1 cellular context compared by ENCODE assay signal in the genomic region with DNA sequence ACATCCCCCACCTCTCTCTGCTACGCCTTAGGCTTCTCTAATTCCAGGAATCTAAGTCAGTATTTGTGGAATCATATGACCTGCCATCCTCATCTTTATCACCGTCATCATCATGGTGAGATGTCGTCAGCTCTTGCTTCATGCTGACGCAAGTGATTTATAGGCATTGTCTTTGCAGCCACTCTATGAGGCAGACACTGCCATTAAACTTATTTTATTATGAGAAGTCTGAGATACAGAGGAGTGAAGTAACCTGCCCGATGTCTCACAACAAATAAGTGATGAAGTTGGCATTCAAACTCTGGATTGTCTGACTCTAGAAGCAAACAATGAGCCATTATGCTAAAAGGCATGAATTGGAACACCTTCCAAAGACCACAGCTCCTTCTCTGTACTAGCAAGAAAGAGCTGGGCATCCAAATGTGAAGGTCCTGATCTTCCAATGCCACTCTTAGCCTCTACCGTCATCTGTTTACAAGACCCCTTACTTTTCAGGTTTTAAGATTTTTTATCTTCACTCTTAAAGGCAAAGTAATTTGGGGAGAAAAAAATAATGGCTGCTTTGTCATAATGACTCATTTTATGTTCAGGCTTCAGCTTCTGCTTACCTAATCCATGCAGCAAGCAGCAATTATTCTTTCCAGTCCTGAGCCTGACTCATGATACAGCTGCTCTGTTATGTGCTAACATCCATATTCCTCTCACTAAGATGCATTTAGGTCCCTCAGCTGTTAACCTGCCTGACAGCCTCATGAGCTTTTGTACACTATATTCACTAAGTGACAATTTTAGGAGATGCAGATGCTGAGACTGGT.
TF ChIP-seq lines count a peak whose summit lies in the region.

No MANE protein-coding gene starts in this region.

TF ChIP-seq in HEK293, 187 proteins besides CTCF, POLR2A, EP300 and RAD21 (continued from another document and continues in another):
- TF ChIP-seq ZSCAN30 (tag by site-specific recombination; IDR thresholded peaks at IDR 0.05) = no peak
- TF ChIP-seq ZNF830 (tag by site-specific recombination; IDR thresholded peaks at IDR 0.05; ENCODE audit: low read depth) = no peak
- peak; percentile 11; the same call in 1 of the 2 replicates for TF ChIP-seq ZBTB48 (tag by site-specific recombination; IDR thresholded peaks at IDR 0.05)
- TF ChIP-seq EGR2 (tag by site-specific recombination; IDR thresholded peaks at IDR 0.05; ENCODE audit: low read depth) = no peak
- no peak; the same call in 1 of the 2 replicates for TF ChIP-seq KLF16 (tag by site-specific recombination; IDR thresholded peaks at IDR 0.05)
- TF ChIP-seq, protein P1, sequence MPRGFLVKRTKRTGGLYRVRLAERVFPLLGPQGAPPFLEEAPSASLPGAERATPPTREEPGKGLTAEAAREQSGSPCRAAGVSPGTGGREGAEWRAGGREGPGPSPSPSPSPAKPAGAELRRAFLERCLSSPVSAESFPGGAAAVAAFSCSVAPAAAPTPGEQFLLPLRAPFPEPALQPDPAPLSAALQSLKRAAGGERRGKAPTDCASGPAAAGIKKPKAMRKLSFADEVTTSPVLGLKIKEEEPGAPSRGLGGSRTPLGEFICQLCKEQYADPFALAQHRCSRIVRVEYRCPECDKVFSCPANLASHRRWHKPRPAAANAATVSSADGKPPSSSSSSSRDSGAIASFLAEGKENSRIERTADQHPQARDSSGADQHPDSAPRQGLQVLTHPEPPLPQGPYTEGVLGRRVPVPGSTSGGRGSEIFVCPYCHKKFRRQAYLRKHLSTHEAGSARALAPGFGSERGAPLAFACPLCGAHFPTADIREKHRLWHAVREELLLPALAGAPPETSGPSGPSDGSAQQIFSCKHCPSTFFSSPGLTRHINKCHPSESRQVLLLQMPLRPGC (tag by site-specific recombination; IDR thresholded peaks at IDR 0.05) = peak; percentile 97
- peak; percentile 79 for TF ChIP-seq OVOL3 (tag by site-specific recombination; IDR thresholded peaks at IDR 0.05)
- TF ChIP-seq, protein P2, sequence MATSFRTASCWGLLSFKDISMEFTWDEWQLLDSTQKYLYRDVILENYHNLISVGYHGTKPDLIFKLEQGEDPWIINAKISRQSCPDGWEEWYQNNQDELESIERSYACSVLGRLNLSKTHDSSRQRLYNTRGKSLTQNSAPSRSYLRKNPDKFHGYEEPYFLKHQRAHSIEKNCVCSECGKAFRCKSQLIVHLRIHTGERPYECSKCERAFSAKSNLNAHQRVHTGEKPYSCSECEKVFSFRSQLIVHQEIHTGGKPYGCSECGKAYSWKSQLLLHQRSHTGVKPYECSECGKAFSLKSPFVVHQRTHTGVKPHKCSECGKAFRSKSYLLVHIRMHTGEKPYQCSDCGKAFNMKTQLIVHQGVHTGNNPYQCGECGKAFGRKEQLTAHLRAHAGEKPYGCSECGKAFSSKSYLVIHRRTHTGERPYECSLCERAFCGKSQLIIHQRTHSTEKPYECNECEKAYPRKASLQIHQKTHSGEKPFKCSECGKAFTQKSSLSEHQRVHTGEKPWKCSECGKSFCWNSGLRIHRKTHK (tag by site-specific recombination; IDR thresholded peaks at IDR 0.05) = no peak
- TF ChIP-seq ZNF10 (tag by site-specific recombination; IDR thresholded peaks at IDR 0.05) = peak; percentile 56; the same call in 1 of the 2 replicates
- 0 out of 2 replicates have a peak, but pooled peaks have one; percentile 4 for TF ChIP-seq ZNF596 (tag by site-specific recombination; IDR thresholded peaks at IDR 0.05)
- TF ChIP-seq, protein P3, sequence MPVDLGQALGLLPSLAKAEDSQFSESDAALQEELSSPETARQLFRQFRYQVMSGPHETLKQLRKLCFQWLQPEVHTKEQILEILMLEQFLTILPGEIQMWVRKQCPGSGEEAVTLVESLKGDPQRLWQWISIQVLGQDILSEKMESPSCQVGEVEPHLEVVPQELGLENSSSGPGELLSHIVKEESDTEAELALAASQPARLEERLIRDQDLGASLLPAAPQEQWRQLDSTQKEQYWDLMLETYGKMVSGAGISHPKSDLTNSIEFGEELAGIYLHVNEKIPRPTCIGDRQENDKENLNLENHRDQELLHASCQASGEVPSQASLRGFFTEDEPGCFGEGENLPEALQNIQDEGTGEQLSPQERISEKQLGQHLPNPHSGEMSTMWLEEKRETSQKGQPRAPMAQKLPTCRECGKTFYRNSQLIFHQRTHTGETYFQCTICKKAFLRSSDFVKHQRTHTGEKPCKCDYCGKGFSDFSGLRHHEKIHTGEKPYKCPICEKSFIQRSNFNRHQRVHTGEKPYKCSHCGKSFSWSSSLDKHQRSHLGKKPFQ (tag by site-specific recombination; IDR thresholded peaks at IDR 0.05) = no peak
- peak; percentile 85; the same call in 1 of the 2 replicates for TF ChIP-seq ZXDB (tag by site-specific recombination; IDR thresholded peaks at IDR 0.05)
- peak; percentile 77 for TF ChIP-seq SP3 (tag by site-specific recombination; IDR thresholded peaks at IDR 0.05)
- no peak for TF ChIP-seq ZNF202 (tag by site-specific recombination; IDR thresholded peaks at IDR 0.05; ENCODE audit: borderline replicate concordance)
- TF ChIP-seq ZNF501 (tag by site-specific recombination; IDR thresholded peaks at IDR 0.05) = peak; percentile 12; the same call in 1 of the 2 replicates
- TF ChIP-seq ZNF664 (tag by site-specific recombination; IDR thresholded peaks at IDR 0.05) = no peak
- no peak for TF ChIP-seq ZNF423 (tag by site-specific recombination; IDR thresholded peaks at IDR 0.05)
- no peak for TF ChIP-seq ZBTB7A (tag by site-specific recombination; IDR thresholded peaks at IDR 0.05; ENCODE audit: low read depth)
- TF ChIP-seq, protein P4, sequence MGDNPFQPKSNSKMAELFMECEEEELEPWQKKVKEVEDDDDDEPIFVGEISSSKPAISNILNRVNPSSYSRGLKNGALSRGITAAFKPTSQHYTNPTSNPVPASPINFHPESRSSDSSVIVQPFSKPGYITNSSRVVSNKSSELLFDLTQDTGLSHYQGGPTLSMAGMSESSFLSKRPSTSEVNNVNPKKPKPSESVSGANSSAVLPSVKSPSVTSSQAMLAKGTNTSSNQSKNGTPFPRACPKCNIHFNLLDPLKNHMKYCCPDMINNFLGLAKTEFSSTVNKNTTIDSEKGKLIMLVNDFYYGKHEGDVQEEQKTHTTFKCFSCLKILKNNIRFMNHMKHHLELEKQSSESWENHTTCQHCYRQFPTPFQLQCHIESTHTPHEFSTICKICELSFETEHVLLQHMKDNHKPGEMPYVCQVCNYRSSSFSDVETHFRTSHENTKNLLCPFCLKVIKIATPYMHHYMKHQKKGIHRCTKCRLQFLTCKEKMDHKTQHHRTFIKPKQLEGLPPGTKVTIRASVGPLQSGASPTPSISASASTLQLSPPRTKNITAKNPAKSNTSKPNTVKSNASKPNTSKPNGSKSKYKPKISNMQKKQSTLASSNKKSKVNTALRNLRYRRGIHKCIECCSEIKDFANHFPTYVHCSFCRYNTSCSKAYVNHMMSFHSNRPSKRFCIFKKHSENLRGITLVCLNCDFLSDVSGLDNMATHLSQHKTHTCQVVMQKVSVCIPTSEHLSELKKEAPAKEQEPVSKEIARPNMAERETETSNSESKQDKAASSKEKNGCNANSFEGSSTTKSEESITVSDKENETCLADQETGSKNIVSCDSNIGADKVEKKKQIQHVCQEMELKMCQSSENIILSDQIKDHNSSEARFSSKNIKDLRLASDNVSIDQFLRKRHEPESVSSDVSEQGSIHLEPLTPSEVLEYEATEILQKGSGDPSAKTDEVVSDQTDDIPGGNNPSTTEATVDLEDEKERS (tag by site-specific recombination; IDR thresholded peaks at IDR 0.05) = no peak
- peak; percentile 79 for TF ChIP-seq ZNF558 (tag by site-specific recombination; IDR thresholded peaks at IDR 0.05)
- no peak for TF ChIP-seq ZNF311 (tag by site-specific recombination; IDR thresholded peaks at IDR 0.05; ENCODE audit: borderline replicate concordance)
- TF ChIP-seq ZNF792 (tag by site-specific recombination; IDR thresholded peaks at IDR 0.05) = no peak; the same call in 1 of the 2 replicates
- peak; percentile 75 for TF ChIP-seq ZNF660 (tag by site-specific recombination; IDR thresholded peaks at IDR 0.05)
- TF ChIP-seq ZFP3 (tag by site-specific recombination; IDR thresholded peaks at IDR 0.05; ENCODE audit: low read depth) = no peak
- no peak for TF ChIP-seq ZNF510 (tag by site-specific recombination; IDR thresholded peaks at IDR 0.05; ENCODE audit: insufficient replicate concordance)
- TF ChIP-seq ZNF768 (tag by site-specific recombination; IDR thresholded peaks at IDR 0.05) = no peak
- peak; percentile 95 for TF ChIP-seq IKZF3 (tag by site-specific recombination; IDR thresholded peaks at IDR 0.05)
- TF ChIP-seq ZNF341 (tag by site-specific recombination; IDR thresholded peaks at IDR 0.05; ENCODE audit: low read depth) = no peak
- peak; percentile 60 for TF ChIP-seq OSR2 (tag by site-specific recombination; IDR thresholded peaks at IDR 0.05)
- TF ChIP-seq, protein P5, sequence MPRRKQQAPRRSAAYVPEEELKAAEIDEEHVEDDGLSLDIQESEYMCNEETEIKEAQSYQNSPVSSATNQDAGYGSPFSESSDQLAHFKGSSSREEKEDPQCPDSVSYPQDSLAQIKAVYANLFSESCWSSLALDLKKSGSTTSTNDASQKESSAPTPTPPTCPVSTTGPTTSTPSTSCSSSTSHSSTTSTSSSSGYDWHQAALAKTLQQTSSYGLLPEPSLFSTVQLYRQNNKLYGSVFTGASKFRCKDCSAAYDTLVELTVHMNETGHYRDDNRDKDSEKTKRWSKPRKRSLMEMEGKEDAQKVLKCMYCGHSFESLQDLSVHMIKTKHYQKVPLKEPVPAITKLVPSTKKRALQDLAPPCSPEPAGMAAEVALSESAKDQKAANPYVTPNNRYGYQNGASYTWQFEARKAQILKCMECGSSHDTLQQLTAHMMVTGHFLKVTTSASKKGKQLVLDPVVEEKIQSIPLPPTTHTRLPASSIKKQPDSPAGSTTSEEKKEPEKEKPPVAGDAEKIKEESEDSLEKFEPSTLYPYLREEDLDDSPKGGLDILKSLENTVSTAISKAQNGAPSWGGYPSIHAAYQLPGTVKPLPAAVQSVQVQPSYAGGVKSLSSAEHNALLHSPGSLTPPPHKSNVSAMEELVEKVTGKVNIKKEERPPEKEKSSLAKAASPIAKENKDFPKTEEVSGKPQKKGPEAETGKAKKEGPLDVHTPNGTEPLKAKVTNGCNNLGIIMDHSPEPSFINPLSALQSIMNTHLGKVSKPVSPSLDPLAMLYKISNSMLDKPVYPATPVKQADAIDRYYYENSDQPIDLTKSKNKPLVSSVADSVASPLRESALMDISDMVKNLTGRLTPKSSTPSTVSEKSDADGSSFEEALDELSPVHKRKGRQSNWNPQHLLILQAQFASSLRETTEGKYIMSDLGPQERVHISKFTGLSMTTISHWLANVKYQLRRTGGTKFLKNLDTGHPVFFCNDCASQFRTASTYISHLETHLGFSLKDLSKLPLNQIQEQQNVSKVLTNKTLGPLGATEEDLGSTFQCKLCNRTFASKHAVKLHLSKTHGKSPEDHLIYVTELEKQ (tag by site-specific recombination; IDR thresholded peaks at IDR 0.05; ENCODE audit: borderline replicate concordance) = peak; percentile 99
- peak; percentile 94 for TF ChIP-seq SP7 (tag by site-specific recombination; IDR thresholded peaks at IDR 0.05)
- TF ChIP-seq, protein P6, sequence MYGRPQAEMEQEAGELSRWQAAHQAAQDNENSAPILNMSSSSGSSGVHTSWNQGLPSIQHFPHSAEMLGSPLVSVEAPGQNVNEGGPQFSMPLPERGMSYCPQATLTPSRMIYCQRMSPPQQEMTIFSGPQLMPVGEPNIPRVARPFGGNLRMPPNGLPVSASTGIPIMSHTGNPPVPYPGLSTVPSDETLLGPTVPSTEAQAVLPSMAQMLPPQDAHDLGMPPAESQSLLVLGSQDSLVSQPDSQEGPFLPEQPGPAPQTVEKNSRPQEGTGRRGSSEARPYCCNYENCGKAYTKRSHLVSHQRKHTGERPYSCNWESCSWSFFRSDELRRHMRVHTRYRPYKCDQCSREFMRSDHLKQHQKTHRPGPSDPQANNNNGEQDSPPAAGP (tag by site-specific recombination; IDR thresholded peaks at IDR 0.05) = peak; percentile 98
- TF ChIP-seq SALL2 (tag by site-specific recombination; IDR thresholded peaks at IDR 0.05; ENCODE audit: borderline replicate concordance) = no peak
- peak; percentile 73 for TF ChIP-seq ZNF391 (tag by site-specific recombination; IDR thresholded peaks at IDR 0.05; ENCODE audit: borderline replicate concordance, low read depth)
- TF ChIP-seq ZNF623 (tag by site-specific recombination; IDR thresholded peaks at IDR 0.05) = no peak; the same call in 1 of the 2 replicates
- TF ChIP-seq ZNF211 (tag by site-specific recombination; IDR thresholded peaks at IDR 0.05; ENCODE audit: low read depth) = no peak
- TF ChIP-seq GLIS1 (tag by site-specific recombination; IDR thresholded peaks at IDR 0.05) = no peak
- TF ChIP-seq ZNF335 (tag by site-specific recombination; conservative IDR thresholded peaks at IDR 0.05) = peak; percentile 92
- peak; percentile 82; the same call in 1 of the 2 replicates for TF ChIP-seq BCL11A (tag by site-specific recombination; IDR thresholded peaks at IDR 0.05; ENCODE audit: low read depth)
- TF ChIP-seq, protein P7, sequence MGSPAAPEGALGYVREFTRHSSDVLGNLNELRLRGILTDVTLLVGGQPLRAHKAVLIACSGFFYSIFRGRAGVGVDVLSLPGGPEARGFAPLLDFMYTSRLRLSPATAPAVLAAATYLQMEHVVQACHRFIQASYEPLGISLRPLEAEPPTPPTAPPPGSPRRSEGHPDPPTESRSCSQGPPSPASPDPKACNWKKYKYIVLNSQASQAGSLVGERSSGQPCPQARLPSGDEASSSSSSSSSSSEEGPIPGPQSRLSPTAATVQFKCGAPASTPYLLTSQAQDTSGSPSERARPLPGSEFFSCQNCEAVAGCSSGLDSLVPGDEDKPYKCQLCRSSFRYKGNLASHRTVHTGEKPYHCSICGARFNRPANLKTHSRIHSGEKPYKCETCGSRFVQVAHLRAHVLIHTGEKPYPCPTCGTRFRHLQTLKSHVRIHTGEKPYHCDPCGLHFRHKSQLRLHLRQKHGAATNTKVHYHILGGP (tag by site-specific recombination; IDR thresholded peaks at IDR 0.05) = peak; percentile 86
- TF ChIP-seq ZNF394 (tag by site-specific recombination; IDR thresholded peaks at IDR 0.05; ENCODE audit: borderline replicate concordance) = peak; percentile 73
- TF ChIP-seq WT1 (tag by site-specific recombination; IDR thresholded peaks at IDR 0.05) = peak; percentile 82
- peak; percentile 74; the same call in 1 of the 2 replicates for TF ChIP-seq TRIM28 (IDR thresholded peaks at IDR 0.05; ENCODE audit: borderline replicate concordance, low read length)
- TF ChIP-seq ZNF544 (tag by site-specific recombination; IDR thresholded peaks at IDR 0.05) = no peak
- no peak for TF ChIP-seq ZNF175 (tag by site-specific recombination; IDR thresholded peaks at IDR 0.05)
- no peak for TF ChIP-seq ZNF521 (tag by site-specific recombination; IDR thresholded peaks at IDR 0.05)
- peak; percentile 90 for TF ChIP-seq KLF8 (tag by site-specific recombination; IDR thresholded peaks at IDR 0.05)
- TF ChIP-seq ZNF843 (tag by site-specific recombination; IDR thresholded peaks at IDR 0.05) = peak; percentile 90
- TF ChIP-seq ZEB2 (tag by site-specific recombination; IDR thresholded peaks at IDR 0.05) = peak; percentile 97
- TF ChIP-seq ZFP41 (tag by site-specific recombination; IDR thresholded peaks at IDR 0.05; ENCODE audit: borderline replicate concordance) = no peak
- TF ChIP-seq ZNF514 (tag by site-specific recombination; IDR thresholded peaks at IDR 0.05) = no peak
- no peak for TF ChIP-seq ZNF112 (tag by site-specific recombination; IDR thresholded peaks at IDR 0.05)
- no peak for TF ChIP-seq ZNF776 (tag by site-specific recombination; IDR thresholded peaks at IDR 0.05; ENCODE audit: borderline replicate concordance)
- TF ChIP-seq FEZF1 (tag by site-specific recombination; IDR thresholded peaks at IDR 0.05) = peak; percentile 62
